Comparison of ENCODE assay signal across 1 cellular context in genomic region chr3:39809181-39809994, GRCh38.
TF ChIP-seq lines count a peak whose summit lies in the region.

Gene MYRIP (plus strand): TSS chr3:39809609. CDS start chr3:39900817, 91,208 bp downstream.

TF ChIP-seq in HepG2, 621 proteins besides CTCF, POLR2A, EP300 and RAD21 (continued from another document and continues in another):
- TF ChIP-seq, protein P1, sequence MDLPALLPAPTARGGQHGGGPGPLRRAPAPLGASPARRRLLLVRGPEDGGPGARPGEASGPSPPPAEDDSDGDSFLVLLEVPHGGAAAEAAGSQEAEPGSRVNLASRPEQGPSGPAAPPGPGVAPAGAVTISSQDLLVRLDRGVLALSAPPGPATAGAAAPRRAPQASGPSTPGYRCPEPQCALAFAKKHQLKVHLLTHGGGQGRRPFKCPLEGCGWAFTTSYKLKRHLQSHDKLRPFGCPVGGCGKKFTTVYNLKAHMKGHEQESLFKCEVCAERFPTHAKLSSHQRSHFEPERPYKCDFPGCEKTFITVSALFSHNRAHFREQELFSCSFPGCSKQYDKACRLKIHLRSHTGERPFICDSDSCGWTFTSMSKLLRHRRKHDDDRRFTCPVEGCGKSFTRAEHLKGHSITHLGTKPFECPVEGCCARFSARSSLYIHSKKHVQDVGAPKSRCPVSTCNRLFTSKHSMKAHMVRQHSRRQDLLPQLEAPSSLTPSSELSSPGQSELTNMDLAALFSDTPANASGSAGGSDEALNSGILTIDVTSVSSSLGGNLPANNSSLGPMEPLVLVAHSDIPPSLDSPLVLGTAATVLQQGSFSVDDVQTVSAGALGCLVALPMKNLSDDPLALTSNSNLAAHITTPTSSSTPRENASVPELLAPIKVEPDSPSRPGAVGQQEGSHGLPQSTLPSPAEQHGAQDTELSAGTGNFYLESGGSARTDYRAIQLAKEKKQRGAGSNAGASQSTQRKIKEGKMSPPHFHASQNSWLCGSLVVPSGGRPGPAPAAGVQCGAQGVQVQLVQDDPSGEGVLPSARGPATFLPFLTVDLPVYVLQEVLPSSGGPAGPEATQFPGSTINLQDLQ (CRISPR knock-in tag; IDR thresholded peaks at IDR 0.05), result no peak
- TF ChIP-seq KLF15 (CRISPR knock-in tag; IDR thresholded peaks at IDR 0.05; ENCODE audit: borderline replicate concordance), result peak; percentile 58; the same call in 1 of the 2 replicates
- no peak for TF ChIP-seq PPARG (CRISPR knock-in tag; conservative IDR thresholded peaks at IDR 0.05)
- TF ChIP-seq FOXP4 (CRISPR knock-in tag; IDR thresholded peaks at IDR 0.05), result no peak
- no peak for TF ChIP-seq RFXANK (CRISPR knock-in tag; IDR thresholded peaks at IDR 0.05)
- no peak for TF ChIP-seq ZNF678 (CRISPR knock-in tag; IDR thresholded peaks at IDR 0.05)
- no peak for TF ChIP-seq CAMTA2 (CRISPR knock-in tag; IDR thresholded peaks at IDR 0.05; ENCODE audit: borderline replicate concordance)
- TF ChIP-seq PHB2 (IDR thresholded peaks at IDR 0.05; ENCODE audit: partially characterized antibody), result no peak
- peak; percentile 63; the same call in 1 of the 2 replicates for TF ChIP-seq ZNF761 (CRISPR knock-in tag; conservative IDR thresholded peaks at IDR 0.05)
- TF ChIP-seq, protein P2, sequence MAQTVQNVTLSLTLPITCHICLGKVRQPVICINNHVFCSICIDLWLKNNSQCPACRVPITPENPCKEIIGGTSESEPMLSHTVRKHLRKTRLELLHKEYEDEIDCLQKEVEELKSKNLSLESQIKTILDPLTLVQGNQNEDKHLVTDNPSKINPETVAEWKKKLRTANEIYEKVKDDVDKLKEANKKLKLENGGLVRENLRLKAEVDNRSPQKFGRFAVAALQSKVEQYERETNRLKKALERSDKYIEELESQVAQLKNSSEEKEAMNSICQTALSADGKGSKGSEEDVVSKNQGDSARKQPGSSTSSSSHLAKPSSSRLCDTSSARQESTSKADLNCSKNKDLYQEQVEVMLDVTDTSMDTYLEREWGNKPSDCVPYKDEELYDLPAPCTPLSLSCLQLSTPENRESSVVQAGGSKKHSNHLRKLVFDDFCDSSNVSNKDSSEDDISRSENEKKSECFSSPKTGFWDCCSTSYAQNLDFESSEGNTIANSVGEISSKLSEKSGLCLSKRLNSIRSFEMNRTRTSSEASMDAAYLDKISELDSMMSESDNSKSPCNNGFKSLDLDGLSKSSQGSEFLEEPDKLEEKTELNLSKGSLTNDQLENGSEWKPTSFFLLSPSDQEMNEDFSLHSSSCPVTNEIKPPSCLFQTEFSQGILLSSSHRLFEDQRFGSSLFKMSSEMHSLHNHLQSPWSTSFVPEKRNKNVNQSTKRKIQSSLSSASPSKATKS (CRISPR knock-in tag; IDR thresholded peaks at IDR 0.05), result no peak
- no peak for TF ChIP-seq KLF12 (CRISPR knock-in tag; IDR thresholded peaks at IDR 0.05; ENCODE audit: borderline replicate concordance)
- no peak for TF ChIP-seq GABPA (IDR thresholded peaks at IDR 0.05; ENCODE audit: low read depth, low read length)
- no peak for TF ChIP-seq GABPA (CRISPR knock-in tag; IDR thresholded peaks at IDR 0.05; ENCODE audit: low read depth)
- TF ChIP-seq ZNF33A (CRISPR knock-in tag; IDR thresholded peaks at IDR 0.05; ENCODE audit: borderline replicate concordance), result no peak
- TF ChIP-seq, protein P3, sequence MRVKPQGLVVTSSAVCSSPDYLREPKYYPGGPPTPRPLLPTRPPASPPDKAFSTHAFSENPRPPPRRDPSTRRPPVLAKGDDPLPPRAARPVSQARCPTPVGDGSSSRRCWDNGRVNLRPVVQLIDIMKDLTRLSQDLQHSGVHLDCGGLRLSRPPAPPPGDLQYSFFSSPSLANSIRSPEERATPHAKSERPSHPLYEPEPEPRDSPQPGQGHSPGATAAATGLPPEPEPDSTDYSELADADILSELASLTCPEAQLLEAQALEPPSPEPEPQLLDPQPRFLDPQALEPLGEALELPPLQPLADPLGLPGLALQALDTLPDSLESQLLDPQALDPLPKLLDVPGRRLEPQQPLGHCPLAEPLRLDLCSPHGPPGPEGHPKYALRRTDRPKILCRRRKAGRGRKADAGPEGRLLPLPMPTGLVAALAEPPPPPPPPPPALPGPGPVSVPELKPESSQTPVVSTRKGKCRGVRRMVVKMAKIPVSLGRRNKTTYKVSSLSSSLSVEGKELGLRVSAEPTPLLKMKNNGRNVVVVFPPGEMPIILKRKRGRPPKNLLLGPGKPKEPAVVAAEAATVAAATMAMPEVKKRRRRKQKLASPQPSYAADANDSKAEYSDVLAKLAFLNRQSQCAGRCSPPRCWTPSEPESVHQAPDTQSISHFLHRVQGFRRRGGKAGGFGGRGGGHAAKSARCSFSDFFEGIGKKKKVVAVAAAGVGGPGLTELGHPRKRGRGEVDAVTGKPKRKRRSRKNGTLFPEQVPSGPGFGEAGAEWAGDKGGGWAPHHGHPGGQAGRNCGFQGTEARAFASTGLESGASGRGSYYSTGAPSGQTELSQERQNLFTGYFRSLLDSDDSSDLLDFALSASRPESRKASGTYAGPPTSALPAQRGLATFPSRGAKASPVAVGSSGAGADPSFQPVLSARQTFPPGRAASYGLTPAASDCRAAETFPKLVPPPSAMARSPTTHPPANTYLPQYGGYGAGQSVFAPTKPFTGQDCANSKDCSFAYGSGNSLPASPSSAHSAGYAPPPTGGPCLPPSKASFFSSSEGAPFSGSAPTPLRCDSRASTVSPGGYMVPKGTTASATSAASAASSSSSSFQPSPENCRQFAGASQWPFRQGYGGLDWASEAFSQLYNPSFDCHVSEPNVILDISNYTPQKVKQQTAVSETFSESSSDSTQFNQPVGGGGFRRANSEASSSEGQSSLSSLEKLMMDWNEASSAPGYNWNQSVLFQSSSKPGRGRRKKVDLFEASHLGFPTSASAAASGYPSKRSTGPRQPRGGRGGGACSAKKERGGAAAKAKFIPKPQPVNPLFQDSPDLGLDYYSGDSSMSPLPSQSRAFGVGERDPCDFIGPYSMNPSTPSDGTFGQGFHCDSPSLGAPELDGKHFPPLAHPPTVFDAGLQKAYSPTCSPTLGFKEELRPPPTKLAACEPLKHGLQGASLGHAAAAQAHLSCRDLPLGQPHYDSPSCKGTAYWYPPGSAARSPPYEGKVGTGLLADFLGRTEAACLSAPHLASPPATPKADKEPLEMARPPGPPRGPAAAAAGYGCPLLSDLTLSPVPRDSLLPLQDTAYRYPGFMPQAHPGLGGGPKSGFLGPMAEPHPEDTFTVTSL (CRISPR knock-in tag; IDR thresholded peaks at IDR 0.05; ENCODE audit: borderline replicate concordance), result no peak
- 0 out of 2 replicates have a peak, but pooled peaks have one; percentile 36 for TF ChIP-seq CSRNP1 (CRISPR knock-in tag; IDR thresholded peaks at IDR 0.05)
- no peak for TF ChIP-seq CENPT (CRISPR knock-in tag; IDR thresholded peaks at IDR 0.05; ENCODE audit: low read depth)
- TF ChIP-seq NBN (conservative IDR thresholded peaks at IDR 0.05), result no peak
- TF ChIP-seq ZMYM2 (CRISPR knock-in tag; IDR thresholded peaks at IDR 0.05), result no peak
- TF ChIP-seq ZNF446 (CRISPR knock-in tag; IDR thresholded peaks at IDR 0.05), result no peak
- TF ChIP-seq ZNF512B (CRISPR knock-in tag; IDR thresholded peaks at IDR 0.05; ENCODE audit: borderline replicate concordance), result no peak
- no peak for TF ChIP-seq SATB2 (CRISPR knock-in tag; IDR thresholded peaks at IDR 0.05)
- TF ChIP-seq HNRNPUL1 (IDR thresholded peaks at IDR 0.05; ENCODE audit: low read depth, low read length), result no peak
- no peak for TF ChIP-seq ZNF251 (CRISPR knock-in tag; IDR thresholded peaks at IDR 0.05)
- no peak for TF ChIP-seq PAWR (CRISPR knock-in tag; IDR thresholded peaks at IDR 0.05; ENCODE audit: borderline replicate concordance)
- no peak for TF ChIP-seq GATAD1 (CRISPR knock-in tag; IDR thresholded peaks at IDR 0.05)
- no peak for TF ChIP-seq ZKSCAN1 (IDR thresholded peaks at IDR 0.05; ENCODE audit: low read length)
- no peak for TF ChIP-seq TARDBP (CRISPR knock-in tag; IDR thresholded peaks at IDR 0.05)
- TF ChIP-seq NCOA1 (CRISPR knock-in tag; IDR thresholded peaks at IDR 0.05), result no peak
- TF ChIP-seq ZC3H13 (CRISPR knock-in tag; IDR thresholded peaks at IDR 0.05), result 0 out of 2 replicates have a peak, but pooled peaks have one; percentile 24
- no peak for TF ChIP-seq ZNF550 (CRISPR knock-in tag; IDR thresholded peaks at IDR 0.05; ENCODE audit: borderline replicate concordance)
- no peak for TF ChIP-seq TRIM24 (CRISPR knock-in tag; IDR thresholded peaks at IDR 0.05)
- TF ChIP-seq POGZ (CRISPR knock-in tag; IDR thresholded peaks at IDR 0.05), result no peak
- no peak for TF ChIP-seq YEATS2 (CRISPR knock-in tag; IDR thresholded peaks at IDR 0.05; ENCODE audit: borderline replicate concordance)
- TF ChIP-seq, protein P4, sequence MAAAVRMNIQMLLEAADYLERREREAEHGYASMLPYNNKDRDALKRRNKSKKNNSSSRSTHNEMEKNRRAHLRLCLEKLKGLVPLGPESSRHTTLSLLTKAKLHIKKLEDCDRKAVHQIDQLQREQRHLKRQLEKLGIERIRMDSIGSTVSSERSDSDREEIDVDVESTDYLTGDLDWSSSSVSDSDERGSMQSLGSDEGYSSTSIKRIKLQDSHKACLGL (CRISPR knock-in tag; IDR thresholded peaks at IDR 0.05), result 0 out of 2 replicates have a peak, but pooled peaks have one; percentile 27
- 0 out of 2 replicates have a peak, but pooled peaks have one; percentile 23 for TF ChIP-seq ZBTB10 (CRISPR knock-in tag; IDR thresholded peaks at IDR 0.05; ENCODE audit: borderline replicate concordance)
- TF ChIP-seq NR2F6 (IDR thresholded peaks at IDR 0.05), result no peak
- no peak for TF ChIP-seq NR2F6 (CRISPR knock-in tag; IDR thresholded peaks at IDR 0.05)
- no peak for TF ChIP-seq RFX5 (IDR thresholded peaks at IDR 0.05; ENCODE audit: low read depth, low read length)
- no peak for TF ChIP-seq ZNF451 (CRISPR knock-in tag; IDR thresholded peaks at IDR 0.05)
- TF ChIP-seq ZNF180 (CRISPR knock-in tag; IDR thresholded peaks at IDR 0.05; ENCODE audit: borderline replicate concordance, low read depth), result no peak
- TF ChIP-seq DBP (CRISPR knock-in tag; IDR thresholded peaks at IDR 0.05; ENCODE audit: not compliant biosample characterization), result no peak
- TF ChIP-seq CEBPB (IDR thresholded peaks at IDR 0.05; ENCODE audit: borderline replicate concordance, low read depth, low read length), result no peak
